In the genomic region with DNA sequence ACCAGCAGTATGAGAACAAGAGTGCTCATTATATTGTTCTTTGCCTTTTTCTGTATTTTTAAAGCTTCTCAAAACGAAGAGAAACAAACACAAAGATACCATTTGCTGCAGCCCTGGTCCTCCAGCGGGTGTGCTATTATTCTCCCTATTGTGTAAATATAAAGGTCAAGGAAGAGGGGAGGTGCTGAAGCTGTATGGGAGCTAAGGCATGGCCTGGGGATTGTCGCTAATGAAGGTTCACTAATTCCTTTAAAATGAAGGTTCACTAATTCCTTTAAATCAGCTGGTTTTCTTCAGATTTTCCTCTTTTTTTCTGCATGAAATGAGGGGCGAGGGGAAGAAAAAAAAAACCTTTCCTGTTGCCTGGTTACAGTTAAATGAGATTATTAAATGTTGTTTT, we compare ENCODE assay signal across 27 cellular contexts.
A peak's percentile ranks its signal among the peaks of the same experiment; 100 is the strongest.
DNase-seq lines count a peak whose midpoint lies in the region; ATAC-seq, FAIRE-seq and TF ChIP-seq lines count a peak whose summit lies in the region.
"Had no signal": no experiment of that assay in that cellular context is flagged by ENCODE, and none has a peak within 500 bp of the region (broad histone marks: within the 10 kb centered on the region; RNA-seq: fewer than 3 reads in every experiment).

No MANE protein-coding gene starts in this region.

- H3K4me2 ChIP-seq in H1 (ENCODE audit: insufficient read depth in 1 of 2, low read depth in 2 of 2, low read length in 2 of 2), result peak overlapping the region; percentile 11 to 33; a peak in 1 of 4 replicates

- FAIRE-seq in H1 (lab: Jason Lieb, UNC), result peak; percentile 93
- FAIRE-seq: astrocyte, TTC549, urothelium cell line had no signal

- H2AK5ac ChIP-seq in H1 (ENCODE audit: low read depth, low read length), result no peak overlapping the region

- 9% methylated on average over 4 of the region's 4 CpGs; no CpG with 5 or more reads in 1 of the 2 experiments for WGBS in H1 (ENCODE audit: extremely low coverage in 1 of 2, insufficient coverage in 1 of 2, insufficient read length in 1 of 2, insufficient replicate concordance in 2 of 2, low coverage in 1 of 2, low lambda C conversion rate in 2 of 2, missing lambda C conversion rate in 1 of 2), 2 experiments

- H3K9me3 ChIP-seq in H1 (ENCODE audit: insufficient read depth in 2 of 2, low read depth in 1 of 2, low read length in 1 of 2), result no peaks in the 10 kb centered on the region
- H3K9me3 ChIP-seq: BE2C, colonic mucosa, neutrophil, testis had no signal

- no peak overlapping the region for H3K9ac ChIP-seq in H1 (replicated peaks in 1 of 4; ENCODE audit: extremely low read depth in 1 of 4, low read depth in 3 of 4, low read length in 3 of 4)

- H3K23ac ChIP-seq in H1 (ENCODE audit: insufficient read length), result no peak overlapping the region

- H2BK15ac ChIP-seq in H1 (ENCODE audit: low read length), result no peak overlapping the region

- TF ChIP-seq RAD21 in H1 (IDR thresholded peaks at IDR 0.05 in 1 of 2, conservative IDR thresholded peaks at IDR 0.05 in 1 of 2; ENCODE audit: low read depth in 2 of 2, low read length in 2 of 2), result no peak; a peak in 1 of 4 replicates

- POLR2A ChIA-PET in H1 (lab: Charles Lee; ENCODE audit: partially characterized antibody), result interaction anchor here (0.7 kb wide), 1 partner anchor 74 kb away, joined by 3 read pairs; no protein-coding TSS in a partner anchor

- TF ChIP-seq CTCF in H1 (IDR thresholded peaks at IDR 0.05; ENCODE audit: control extremely low read depth in 1 of 3, insufficient read depth in 1 of 3, low read depth in 1 of 3, low read length in 3 of 3), result no peak

- H3K27me3 ChIP-seq in H1 (replicated peaks in 1 of 4; ENCODE audit: control insufficient read depth in 3 of 4, extremely low read depth in 1 of 4, insufficient read depth in 3 of 4, low read length in 3 of 4), result no peaks in the 10 kb centered on the region; a peak in 1 of 7 replicates
- H3K27me3 ChIP-seq: BE2C, colonic mucosa, neutrophil, testis had no signal

- H2AFZ ChIP-seq in H1 (ENCODE audit: low read length), result 0 out of 2 replicates have a peak overlapping the region, but pooled peaks have one; percentile 14

- H3K23me2 ChIP-seq in H1 (ENCODE audit: low read depth, low read length), result no peaks in the 10 kb centered on the region

- H4K8ac ChIP-seq in H1 (ENCODE audit: extremely low read depth, insufficient read depth, low read length), result no peak overlapping the region

- H4K91ac ChIP-seq in H1 (replicated peaks; ENCODE audit: insufficient read length, low read length), result no peak overlapping the region

- peak; percentile 21 for DNase-seq in NCI-H524 (lab: John Stamatoyannopoulos, UW)
- DNase-seq in NCI-H524 treated with DMSO at 0.1 percent for 48 hours (lab: John Stamatoyannopoulos, UW), result no peak
- peak; percentile 83 for DNase-seq in NCI-H146 treated with DMSO at 0.1 percent for 48 hours (lab: John Stamatoyannopoulos, UW; ENCODE audit: unreplicated experiment)
- no peak for DNase-seq in H1 (ENCODE audit: low read depth in 1 of 2, low spot score in 2 of 2)
- peak; percentile 56 for DNase-seq in retina
- no peak for DNase-seq in stimulated activated CD4-positive, alpha-beta T cell treated with anti-CD3 and anti-CD28 coated beads, Interleukin-4, amount 100 ng/mL, for 24 hours
- DNase-seq: activated gamma-delta T cell treated with Interleukin-2 at 50 U/mL for 16 hours; activated T-cell treated with anti-CD3 and anti-CD28 coated beads, Interleukin-2, amount 50 U/mL, for 4 hours; BE2C; CD8-positive, alpha-beta memory T cell; colonic mucosa; effector CD8-positive, alpha-beta T cell; islet precursor cell; left ventricle myocardium inferior; NCI-H187 treated with DMSO at 0.1 percent for 48 hours; posterior cingulate gyrus; right cardiac atrium; Right ventricle myocardium superior; stimulated activated CD4-positive, alpha-beta T cell treated with anti-CD3 and anti-CD28 coated beads, Interleukin-1b, Interleukin-23, amount 100 ng/mL, for 48 hours; stimulated activated naive CD8-positive, alpha-beta T cell treated with anti-CD3 and anti-CD28 coated beads, Interleukin-15, Interleukin-2, amounts not matched to agents 100 U/mL and 50 U/mL, for 24 hours; T-helper 17 cell; testis had no signal

- no peak overlapping the region for H3K56ac ChIP-seq in H1 (replicated peaks; ENCODE audit: insufficient read length, low read depth, low read length)

- no peak overlapping the region for H3K27ac ChIP-seq in H1 (ENCODE audit: low read depth, low read length)
- H3K27ac ChIP-seq: colonic mucosa, left ventricle myocardium inferior, neutrophil, testis had no signal

- no peak overlapping the region for H3K18ac ChIP-seq in H1 (ENCODE audit: extremely low read depth, low read length)

- H2BK5ac ChIP-seq in H1 (ENCODE audit: low read depth, low read length), result no peak overlapping the region

- H3K4me1 ChIP-seq in H1 (replicated peaks in 1 of 4; ENCODE audit: control insufficient read depth in 3 of 4, insufficient read depth in 4 of 4, low read length in 3 of 4), result peaks cover 0 to 22% (median 13%) of the 10 kb centered on the region in 4 experiments
- H3K4me1 ChIP-seq: colonic mucosa, left ventricle myocardium inferior, testis had no signal

- no peak overlapping the region for H3K14ac ChIP-seq in H1 (ENCODE audit: insufficient read length)

- no peak overlapping the region for H4K5ac ChIP-seq in H1 (ENCODE audit: insufficient read length, low read depth, low read length)

- no peak for ATAC-seq in HG02970 (IDR thresholded peaks at IDR 0.05; ENCODE audit: low FRiP score, unreplicated experiment)
- ATAC-seq: activated T-cell treated with anti-CD3 and anti-CD28 coated beads, Interleukin-2, amount 50 U/mL, for 4 hours; right cardiac atrium; stimulated activated naive CD8-positive, alpha-beta T cell treated with anti-CD3 and anti-CD28 coated beads, Interleukin-15, Interleukin-2, amounts not matched to agents 100 U/mL and 50 U/mL, for 24 hours; T-helper 17 cell had no signal

- H3K79me2 ChIP-seq in H1 (ENCODE audit: control insufficient read depth in 1 of 2, insufficient read depth in 2 of 2, low read length in 2 of 2), result no peaks in the 10 kb centered on the region

- TF ChIP-seq EP300 in H1 (IDR thresholded peaks at IDR 0.05; ENCODE audit: borderline replicate concordance in 1 of 2, low read depth in 2 of 2, low read length in 2 of 2), result no peak

- H4K20me1 ChIP-seq in H1 (replicated peaks in 1 of 2; ENCODE audit: control insufficient read depth in 1 of 2, insufficient read depth in 2 of 2, low read length in 2 of 2), result no peaks in the 10 kb centered on the region

- H2BK120ac ChIP-seq in H1 (replicated peaks; ENCODE audit: low read depth, low read length), result no peak overlapping the region

- no peak overlapping the region for H2BK12ac ChIP-seq in H1 (ENCODE audit: low read depth, low read length)

- H2BK20ac ChIP-seq in H1 (ENCODE audit: low read length), result no peak overlapping the region

- peak overlapping the region in 1 of 4 experiments; percentile 20; a peak in 1 of 8 replicates for H3K4me3 ChIP-seq in H1 (ENCODE audit: extremely low read depth in 1 of 4, insufficient read depth in 2 of 4, low read depth in 3 of 4, low read length in 4 of 4)
- H3K4me3 ChIP-seq: colonic mucosa, left ventricle myocardium inferior, testis had no signal

- TF ChIP-seq POLR2A in H1 (IDR thresholded peaks at IDR 0.05; ENCODE audit: control extremely low read depth in 1 of 2, low read depth in 2 of 2, low read length in 2 of 2), result no peak

- H3K36me3 ChIP-seq in H1 (ENCODE audit: control insufficient read depth in 2 of 4, insufficient read depth in 4 of 4, low read length in 3 of 4), result no peaks in the 10 kb centered on the region
- H3K36me3 ChIP-seq: BE2C, colonic mucosa, left ventricle myocardium inferior, neutrophil had no signal

- CTCF ChIA-PET in H1 (lab: Charles Lee; ENCODE audit: partially characterized antibody), result interaction anchor here (4.9 kb wide), 1 partner anchor 14 kb away, joined by 37 read pairs; no protein-coding TSS in a partner anchor

- no peaks in the 10 kb centered on the region for H3K79me1 ChIP-seq in H1 (ENCODE audit: low read depth, low read length)

- no peak overlapping the region for H3K4ac ChIP-seq in H1 (replicated peaks; ENCODE audit: insufficient read length, low read depth, low read length)

TF ChIP-seq in H1, 55 proteins besides CTCF, POLR2A, EP300 and RAD21:
- TF ChIP-seq SP4 (IDR thresholded peaks at IDR 0.05; ENCODE audit: low read length) (no peak), KDM5A (IDR thresholded peaks at IDR 0.05; ENCODE audit: low read length) (no peak), KDM1A (IDR thresholded peaks at IDR 0.05; ENCODE audit: borderline replicate concordance, low read length) (no peak), NANOG (IDR thresholded peaks at IDR 0.05; ENCODE audit: insufficient read depth, low read depth, low read length, poor library complexity, severe bottlenecking) (no peak), RFX5 (IDR thresholded peaks at IDR 0.05; ENCODE audit: borderline replicate concordance, low read depth, low read length) (no peak)
- TF ChIP-seq, protein P1, sequence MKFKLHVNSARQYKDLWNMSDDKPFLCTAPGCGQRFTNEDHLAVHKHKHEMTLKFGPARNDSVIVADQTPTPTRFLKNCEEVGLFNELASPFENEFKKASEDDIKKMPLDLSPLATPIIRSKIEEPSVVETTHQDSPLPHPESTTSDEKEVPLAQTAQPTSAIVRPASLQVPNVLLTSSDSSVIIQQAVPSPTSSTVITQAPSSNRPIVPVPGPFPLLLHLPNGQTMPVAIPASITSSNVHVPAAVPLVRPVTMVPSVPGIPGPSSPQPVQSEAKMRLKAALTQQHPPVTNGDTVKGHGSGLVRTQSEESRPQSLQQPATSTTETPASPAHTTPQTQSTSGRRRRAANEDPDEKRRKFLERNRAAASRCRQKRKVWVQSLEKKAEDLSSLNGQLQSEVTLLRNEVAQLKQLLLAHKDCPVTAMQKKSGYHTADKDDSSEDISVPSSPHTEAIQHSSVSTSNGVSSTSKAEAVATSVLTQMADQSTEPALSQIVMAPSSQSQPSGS (IDR thresholded peaks at IDR 0.05; ENCODE audit: low read length), result no peak
TF ChIP-seq in H1: peak in this region for 0.

Comparison
In these comparisons a context has a peak if more than half of its experiments do, and no peak if none do; other contexts are left out.
1. DNase-seq: peak in NCI-H524 (2 of 2), NCI-H146 treated with DMSO at 0.1 percent for 48 hours (single experiment) and retina (single experiment); none in NCI-H524 treated with DMSO at 0.1 percent for 48 hours (single experiment), H1 (0 of 2) and stimulated activated CD4-positive, alpha-beta T cell treated with anti-CD3 and anti-CD28 coated beads, Interleukin-4, amount 100 ng/mL, for 24 hours (single experiment).